In the genomic region with DNA sequence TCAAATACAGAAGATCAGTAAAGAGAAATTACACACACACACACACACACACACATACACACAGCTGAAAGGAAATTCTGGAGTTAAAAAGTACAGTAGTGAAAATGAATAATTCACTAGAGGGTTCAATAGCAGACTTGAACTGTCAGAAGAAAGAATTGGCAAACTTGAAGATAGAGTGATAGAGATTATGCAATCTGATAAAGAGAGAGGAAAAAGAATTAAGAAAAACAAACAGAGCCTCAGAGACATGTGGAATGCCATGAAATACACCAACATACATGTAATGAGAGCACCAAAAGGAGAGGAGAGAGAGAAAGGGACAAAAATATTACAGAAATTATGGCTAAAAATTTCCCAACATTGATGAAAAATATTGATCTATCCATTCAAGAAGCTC, we compare ENCODE assay signal across 8 cellular contexts.
"Had no signal": no experiment of that assay in that cellular context is flagged by ENCODE, and none has a peak within 500 bp of the region (broad histone marks: within the 10 kb centered on the region; RNA-seq: fewer than 3 reads in every experiment).

No MANE protein-coding gene starts in this region.

- FAIRE-seq: G401.6, GM12891, GM12892, GM18507, GM19239 had no signal

- ATAC-seq: GM12878 had no signal

- H3K4me3 ChIP-seq: GM12878 had no signal

- DNase-seq: GDM1, GF-D8 had no signal
